Comparison of ENCODE assay signal across 34 cellular contexts in genomic region chr9:24132244-24132643, GRCh38.
"Had no signal": no experiment of that assay in that cellular context is flagged by ENCODE, and none has a peak within 500 bp of the region (broad histone marks: within the 10 kb centered on the region; RNA-seq: fewer than 3 reads in every experiment).

No MANE protein-coding gene starts in this region.

- H3K4me3 ChIP-seq: MG63 had no signal

- DNase-seq: Karpas-422, Kasumi-1, MG63, MM.1S, MV-4-11, NCI-H1048, NCI-H1092, NCI-H1092 treated with DMSO at 0.1 percent for 48 hours, NCI-H1105, NCI-H1105 treated with DMSO at 0.1 percent for 48 hours, NCI-H1417, NCI-H1417 treated with DMSO at 0.1 percent for 48 hours, NCI-H1436, NCI-H1436 treated with DMSO at 0.1 percent for 48 hours, NCI-H146, NCI-H1694, NCI-H1694 treated with DMSO at 0.1 percent for 48 hours, NCI-H187, NCI-H187 treated with DMSO at 0.1 percent for 48 hours, NCI-H1930, NCI-H2029, NCI-H2029 treated with DMSO at 0.1 percent for 48 hours, NCI-H2081 treated with DMSO at 0.1 percent for 48 hours, NCI-H2107, NCI-H2171, NCI-H2171 treated with DMSO at 0.1 percent for 48 hours, NCI-H2227 treated with DMSO at 0.1 percent for 48 hours, NCI-H226, NCI-H345, NCI-H446, NCI-H446 treated with DMSO at 0.1 percent for 48 hours, NCI-H510A, NCI-H510A treated with DMSO at 0.1 percent for 48 hours had no signal

- H3K27ac ChIP-seq: KMS-11 had no signal
